Comparison of ENCODE assay signal across 8 cellular contexts in the genomic region with DNA sequence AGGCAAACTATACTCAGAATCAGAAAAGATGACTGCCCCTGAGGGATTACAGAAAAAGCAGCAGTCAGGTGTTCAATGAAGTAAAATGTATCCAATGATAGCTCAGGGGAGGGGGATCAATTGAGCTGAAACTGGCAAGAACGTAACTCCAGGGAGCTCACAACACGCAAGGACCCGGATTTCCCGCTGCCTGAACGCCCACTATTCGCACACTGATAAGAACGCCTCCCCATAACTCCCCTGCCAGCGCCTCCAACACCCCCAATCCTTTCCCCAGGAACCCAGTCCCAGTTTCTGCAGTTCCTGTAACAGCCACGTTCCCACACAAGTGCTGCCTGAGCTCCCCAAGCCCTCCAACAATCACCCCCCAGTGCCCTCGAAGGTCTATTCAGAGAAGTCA. TPM values are rescaled to one million over a fixed set of nuclear protein-coding genes. Genes with fewer than 3 reads are reported as not detected.
A peak's percentile ranks its signal among the peaks of the same experiment; 100 is the strongest.
DNase-seq lines count a peak whose midpoint lies in the region; ATAC-seq, FAIRE-seq and TF ChIP-seq lines count a peak whose summit lies in the region.
"Not testable (repeated sequence)": the region's sequence is repeated elsewhere in the genome, so short reads cannot be mapped to it uniquely, and the experiment has no call there.

No MANE protein-coding gene starts in this region.

- not testable (repeated sequence) for H3K9ac ChIP-seq in Loucy (ENCODE audit: low read depth, low read length, poor library complexity, severe bottlenecking); HepG2 (ENCODE audit: insufficient read depth, low read depth, low read length)

- H2AFZ ChIP-seq in Loucy (ENCODE audit: low read length); HepG2 (ENCODE audit: low read length): not testable (repeated sequence)

- H3K79me2 ChIP-seq in Loucy (ENCODE audit: insufficient read depth, low read length): peaks cover 17% of the 10 kb centered on the region; the same call in 1 of the 2 replicates
- not testable (repeated sequence) for H3K79me2 ChIP-seq in HepG2 (ENCODE audit: insufficient read depth, low read length)

- H3K4me1 ChIP-seq in Loucy (ENCODE audit: insufficient read depth, low read length, poor library complexity, severe bottlenecking); HepG2 (ENCODE audit: insufficient read depth, low read length): not testable (repeated sequence)

- not testable (repeated sequence) for H3K36me3 Mint-ChIP-seq in activated CD4-positive, alpha-beta T cell treated with anti-CD3 and anti-CD28 coated beads, Interleukin-2, amount 10 ng/mL, durations not matched to agents 7 days and 5 days (ENCODE audit: low read depth); activated T-cell treated with anti-CD3 and anti-CD28 coated beads, Interleukin-2, amount 50 U/mL, for 4 hours (ENCODE audit: insufficient read depth); activated naive CD8-positive, alpha-beta T cell; neural crest cell (ENCODE audit: low read depth); type B pancreatic cell
- H3K36me3 Mint-ChIP-seq in MCF 10A (ENCODE audit: insufficient read depth, unreplicated experiment): peaks cover 20% of the 10 kb centered on the region

- not testable (repeated sequence) for H3K4me2 ChIP-seq in Loucy (ENCODE audit: low read depth, low read length, poor library complexity, severe bottlenecking)
- peak overlapping the region; percentile 23; the same call in 1 of the 2 replicates for H3K4me2 ChIP-seq in HepG2 (ENCODE audit: low read depth, low read length)

- H4K20me1 ChIP-seq in Loucy (ENCODE audit: insufficient read depth, low read length, poor library complexity, severe bottlenecking); HepG2 (ENCODE audit: insufficient read depth, low read length): not testable (repeated sequence)

- not testable (repeated sequence) for TF ChIP-seq POLR2A in HepG2 (IDR thresholded peaks at IDR 0.05; ENCODE audit: insufficient read depth in 1 of 2, low read depth in 2 of 2, low read length in 2 of 2)

- not testable (repeated sequence) for H3K27ac Mint-ChIP-seq in activated CD4-positive, alpha-beta T cell treated with anti-CD3 and anti-CD28 coated beads, Interleukin-2, amount 10 ng/mL, durations not matched to agents 7 days and 5 days; activated naive CD8-positive, alpha-beta T cell; MCF 10A (ENCODE audit: low read depth, unreplicated experiment); neural crest cell (ENCODE audit: unreplicated experiment)
- peak overlapping the region; percentile 17 for H3K27ac Mint-ChIP-seq in type B pancreatic cell

- H3K27me3 Mint-ChIP-seq in activated CD4-positive, alpha-beta T cell treated with anti-CD3 and anti-CD28 coated beads, Interleukin-2, amount 10 ng/mL, durations not matched to agents 7 days and 5 days; activated T-cell treated with anti-CD3 and anti-CD28 coated beads, Interleukin-2, amount 50 U/mL, for 4 hours (ENCODE audit: low read depth); activated naive CD8-positive, alpha-beta T cell; MCF 10A (ENCODE audit: insufficient read depth, unreplicated experiment); neural crest cell (ENCODE audit: low read depth); type B pancreatic cell: not testable (repeated sequence)

- not testable (repeated sequence) for H3K36me3 ChIP-seq in Loucy (ENCODE audit: insufficient read depth, low read length); HepG2 (replicated peaks in 1 of 2; ENCODE audit: control insufficient read depth in 1 of 2, insufficient read depth in 2 of 2, low read length in 2 of 2)

- POLR2A ChIA-PET in activated CD4-positive, alpha-beta T cell treated with anti-CD3 and anti-CD28 coated beads, Interleukin-2, amount 10 ng/mL, durations not matched to agents 7 days and 5 days (lab: Charles Lee); MCF 10A (lab: Yijun Ruan, JAX); HepG2 (lab: Yijun Ruan, JAX): not testable (repeated sequence)

- not testable (repeated sequence) for H3K27ac ChIP-seq in HepG2 (ENCODE audit: extremely low read length, insufficient read depth, low read length)

- intact Hi-C loops in MCF 10A (cut with micrococcal nuclease); HepG2 (cut with micrococcal nuclease; ENCODE audit: unreplicated experiment): not testable (repeated sequence)

- ATAC-seq in activated T-cell treated with anti-CD3 and anti-CD28 coated beads, Interleukin-2, amount 50 U/mL, for 4 hours; HepG2: not testable (repeated sequence)

- in situ Hi-C loops in HepG2 (cut with HindIII; ENCODE audit: extremely low pct_ligation_motif_present, low pct_unique_long_range_greater_than_20kb): loop anchor here (25.0 kb wide), 1 partner anchor 265 kb away; no protein-coding TSS in a partner anchor

- peak overlapping the region; percentile 48 for H3K4me3 ChIP-seq in Loucy (ENCODE audit: low read length, poor library complexity, severe bottlenecking)
- not testable (repeated sequence) for H3K4me3 ChIP-seq in HepG2 (replicated peaks in 1 of 3; ENCODE audit: insufficient read depth in 1 of 3, low read depth in 2 of 3, low read length in 3 of 3)

- H3K4me3 Mint-ChIP-seq in activated CD4-positive, alpha-beta T cell treated with anti-CD3 and anti-CD28 coated beads, Interleukin-2, amount 10 ng/mL, durations not matched to agents 7 days and 5 days: peak overlapping the region; percentile 16
- peak overlapping the region; percentile 47 for H3K4me3 Mint-ChIP-seq in activated T-cell treated with anti-CD3 and anti-CD28 coated beads, Interleukin-2, amount 50 U/mL, for 4 hours
- peak overlapping the region; percentile 75 for H3K4me3 Mint-ChIP-seq in activated naive CD8-positive, alpha-beta T cell
- H3K4me3 Mint-ChIP-seq in MCF 10A (ENCODE audit: unreplicated experiment) (peak overlapping the region; percentile 35), neural crest cell (peak overlapping the region; percentile 83), type B pancreatic cell (peak overlapping the region; percentile 67)

- TF ChIP-seq RAD21 in HepG2 (CRISPR knock-in tag; IDR thresholded peaks at IDR 0.05): not testable (repeated sequence)

- not testable (repeated sequence) for TF ChIP-seq EP300 in HepG2 (IDR thresholded peaks at IDR 0.05; ENCODE audit: low read depth in 2 of 2, low read length in 2 of 2); HepG2 (CRISPR knock-in tag; IDR thresholded peaks at IDR 0.05; ENCODE audit: borderline replicate concordance)

- CTCF ChIA-PET in activated CD4-positive, alpha-beta T cell treated with anti-CD3 and anti-CD28 coated beads, Interleukin-2, amount 10 ng/mL, durations not matched to agents 7 days and 5 days (lab: Charles Lee); MCF 10A (lab: Yijun Ruan, JAX); HepG2 (lab: Yijun Ruan, JAX; ENCODE audit: low intra/inter-chr PET ratio, low total read pairs): not testable (repeated sequence)

- H3K9me3 Mint-ChIP-seq in activated CD4-positive, alpha-beta T cell treated with anti-CD3 and anti-CD28 coated beads, Interleukin-2, amount 10 ng/mL, durations not matched to agents 7 days and 5 days; activated T-cell treated with anti-CD3 and anti-CD28 coated beads, Interleukin-2, amount 50 U/mL, for 4 hours; activated naive CD8-positive, alpha-beta T cell (ENCODE audit: low read depth); MCF 10A (ENCODE audit: unreplicated experiment); neural crest cell; type B pancreatic cell: not testable (repeated sequence)

- not testable (repeated sequence) for FAIRE-seq in HepG2 (lab: Jason Lieb, UNC)

- 57% methylated on average over 7 of the region's 10 CpGs for WGBS in HepG2 (ENCODE audit: low lambda C conversion rate)

- not testable (repeated sequence) for TF ChIP-seq CTCF in Loucy (conservative IDR thresholded peaks at IDR 0.05; ENCODE audit: low read length); MCF 10A (IDR thresholded peaks at IDR 0.05; ENCODE audit: unreplicated experiment); HepG2 (CRISPR knock-in tag; IDR thresholded peaks at IDR 0.05); neural crest cell (conservative IDR thresholded peaks at IDR 0.05); type B pancreatic cell (conservative IDR thresholded peaks at IDR 0.05)

- not testable (repeated sequence) for H3K27me3 ChIP-seq in Loucy (ENCODE audit: insufficient read depth, low read length, poor library complexity, severe bottlenecking); HepG2 (ENCODE audit: control insufficient read depth in 1 of 2, insufficient read depth in 2 of 2, low read length in 2 of 2)

- not testable (repeated sequence) for DNase-seq in activated CD4-positive, alpha-beta T cell treated with anti-CD3 and anti-CD28 coated beads, Interleukin-2, amount 10 ng/mL, durations not matched to agents 7 days and 5 days; activated T-cell treated with anti-CD3 and anti-CD28 coated beads, Interleukin-2, amount 50 U/mL, for 4 hours; MCF 10A (ENCODE audit: unreplicated experiment); HepG2 (ENCODE audit: low spot score); neural crest cell (ENCODE audit: low read depth, low spot score); type B pancreatic cell (ENCODE audit: extremely low spot score, unreplicated experiment)

- peaks cover 32% of the 10 kb centered on the region for H3K4me1 Mint-ChIP-seq in activated CD4-positive, alpha-beta T cell treated with anti-CD3 and anti-CD28 coated beads, Interleukin-2, amount 10 ng/mL, durations not matched to agents 7 days and 5 days
- peaks cover 30% of the 10 kb centered on the region for H3K4me1 Mint-ChIP-seq in activated T-cell treated with anti-CD3 and anti-CD28 coated beads, Interleukin-2, amount 50 U/mL, for 4 hours (ENCODE audit: low read depth)
- peaks cover 26% of the 10 kb centered on the region for H3K4me1 Mint-ChIP-seq in activated naive CD8-positive, alpha-beta T cell (ENCODE audit: low read depth)
- not testable (repeated sequence) for H3K4me1 Mint-ChIP-seq in MCF 10A (ENCODE audit: insufficient read depth, unreplicated experiment); neural crest cell; type B pancreatic cell (ENCODE audit: unreplicated experiment)

- H3K9me2 ChIP-seq in Loucy (replicated peaks; ENCODE audit: low read depth, low read length): not testable (repeated sequence)

- not testable (repeated sequence) for H3F3A ChIP-seq in Loucy (ENCODE audit: low read depth)

- H3K9me3 ChIP-seq in Loucy (ENCODE audit: insufficient read depth, low read depth, low read length); HepG2 (ENCODE audit: low read length): not testable (repeated sequence)

- BruUV-seq in MCF 10A (replicated peaks; lab: Mats Ljungman, UMichigan); HepG2 (replicated peaks; lab: Mats Ljungman, UMichigan): not testable (repeated sequence)

RNA-seq across cellular contexts. Expression of a gene that starts 44.2 kb away (rescaled TPM):
- 100 to 1,000 TPM; 121 to 136 TPM for total RNA-seq in activated CD4-positive, alpha-beta T cell treated with anti-CD3 and anti-CD28 coated beads, Interleukin-2, amount 10 ng/mL, durations not matched to agents 7 days and 5 days
- total RNA-seq in activated T-cell treated with anti-CD3 and anti-CD28 coated beads, Interleukin-2, amount 50 U/mL, for 4 hours: 10 to 100 TPM; 33.3 to 41.2 (median 40.7) TPM
- total RNA-seq in MCF 10A (2022) (56.1 and 75.8 TPM in 2 replicates), HepG2 (2016; rRNA removed; fragmentation: Illumina TruSeq; extraction: Trizol) (3.5 and 5.8 TPM in 2 replicates), neural crest cell (46.3 and 54.9 TPM in 2 replicates), type B pancreatic cell (ENCODE audit: low replicate concordance) (21.6 and 42.5 TPM in 2 replicates)
- total RNA-seq in HepG2 (2016; cell fraction: cytosol; rRNA removed; fragmentation: Illumina TruSeq; extraction: Trizol; ENCODE audit: low read depth): 1.8 and 2.6 TPM in 2 replicates
- total RNA-seq in HepG2 (2016; cell fraction: insoluble cytoplasmic fraction; rRNA removed; fragmentation: Illumina TruSeq; extraction: Trizol): 4.0 and 5.9 TPM in 2 replicates
- total RNA-seq in HepG2 (2016; cell fraction: membrane; rRNA removed; fragmentation: Illumina TruSeq; extraction: Trizol): 3.4 and 3.7 TPM in 2 replicates
- total RNA-seq in HepG2 (2016; cell fraction: nucleus; rRNA removed; fragmentation: Illumina TruSeq; extraction: Trizol): 5.5 and 5.8 TPM in 2 replicates
- polyA plus RNA-seq in HepG2 (2011; rRNA removed): 4.6 and 7.5 TPM in 2 replicates
- 2.7 and 3.4 TPM in 2 replicates for polyA plus RNA-seq in HepG2 (2011; cell fraction: cytosol; rRNA removed)
- 35.4 and 45.4 TPM in 2 replicates for polyA plus RNA-seq in HepG2 (2011; cell fraction: nucleus; rRNA removed)
- 6.7 and 12.2 TPM in 2 replicates for polyA plus RNA-seq in HepG2 (2012)
- 0.76 and 1.1 TPM in 2 replicates for polyA plus RNA-seq in HepG2 (2016; cell fraction: cytosol; fragmentation: Illumina TruSeq; extraction: Trizol; ENCODE audit: low read depth)
- 7.3 TPM in 2 replicates for polyA plus RNA-seq in HepG2 (2016; cell fraction: insoluble cytoplasmic fraction; fragmentation: Illumina TruSeq; extraction: Trizol; ENCODE audit: low read depth)
- polyA plus RNA-seq in HepG2 (2016; cell fraction: membrane; fragmentation: Illumina TruSeq; extraction: Trizol; ENCODE audit: low read depth): 1.9 TPM in 2 replicates
- 24.9 and 28.1 TPM in 2 replicates for polyA plus RNA-seq in HepG2 (2016; cell fraction: nucleus; fragmentation: Illumina TruSeq; extraction: Trizol; ENCODE audit: insufficient read depth, low read depth)
- 14.4 and 18.0 TPM in 2 replicates for polyA minus RNA-seq in HepG2 (2011; rRNA and poly(A)+ RNA removed; ENCODE audit: low replicate concordance)
- 4.1 and 6.0 TPM in 2 replicates for polyA minus RNA-seq in HepG2 (2011; cell fraction: cytosol; rRNA and poly(A)+ RNA removed)
- 4.2 and 5.2 TPM in 2 replicates for polyA minus RNA-seq in HepG2 (2011; cell fraction: nucleus; rRNA and poly(A)+ RNA removed)

Comparison
In these comparisons a context has a peak if more than half of its experiments do, and no peak if none do; other contexts are left out.
1. H3K4me3 Mint-ChIP-seq: peak in every context shown above with its lines; median percentile 83 in neural crest cell; 75 in activated naive CD8-positive, alpha-beta T cell; 67 in type B pancreatic cell; 47 in activated T-cell treated with anti-CD3 and anti-CD28 coated beads, Interleukin-2, amount 50 U/mL, for 4 hours; 35 in MCF 10A; 16 in activated CD4-positive, alpha-beta T cell treated with anti-CD3 and anti-CD28 coated beads, Interleukin-2, amount 10 ng/mL, durations not matched to agents 7 days and 5 days.